In genomic region chr11:10134975-10135481, GRCh38 we compare ENCODE assay signal across 33 cellular contexts.
"Had no signal": no experiment of that assay in that cellular context is flagged by ENCODE, and none has a peak within 500 bp of the region (broad histone marks: within the 10 kb centered on the region; RNA-seq: fewer than 3 reads in every experiment).

No MANE protein-coding gene starts in this region.

- FAIRE-seq: astrocyte had no signal

- H3K27ac ChIP-seq: adrenal gland, body of pancreas, brain microvascular endothelial cell, breast epithelium, WERI-Rb-1 had no signal

- H3K27me3 Mint-ChIP-seq: activated B cell treated with CpG ODN at 0.5 μM for 24 hours; activated CD4-positive, alpha-beta memory T cell treated with anti-CD3 and anti-CD28 coated beads for 36 hours; activated CD4-positive, alpha-beta T cell treated with anti-CD3 and anti-CD28 coated beads, Interleukin-2, amount 10 ng/mL, durations not matched to agents 24 days and 14 days; activated CD8-positive, alpha-beta T cell treated with anti-CD3 and anti-CD28 coated beads for 36 hours; activated naive CD8-positive, alpha-beta T cell treated with anti-CD3 and anti-CD28 coated beads for 36 hours; activated T-helper 17 cell treated with anti-CD3 and anti-CD28 coated beads, Interleukin-2, amount 50 U/mL, for 72 hours; T-cell; T-helper 17 cell had no signal

- H3K4me3 ChIP-seq: adrenal gland, body of pancreas, breast epithelium had no signal

- DNase-seq: activated B cell treated with CpG ODN at 0.5 μM for 24 hours; activated CD4-positive, alpha-beta memory T cell treated with anti-CD3 and anti-CD28 coated beads for 36 hours; activated CD4-positive, alpha-beta T cell treated with anti-CD3 and anti-CD28 coated beads for 4 hours; activated CD4-positive, alpha-beta T cell treated with anti-CD3 and anti-CD28 coated beads, Interleukin-2, amount 10 ng/mL, durations not matched to agents 24 days and 14 days; activated CD4-positive, alpha-beta T cell treated with anti-CD3 and anti-CD28 coated beads, Interleukin-2, amount 50 U/mL, for 1 hour; activated CD4-positive, alpha-beta T cell treated with anti-CD3 and anti-CD28 coated beads, Interleukin-2, amount 50 U/mL, for 4 hours; activated CD4-positive, CD25-positive, alpha-beta regulatory T cell treated with anti-CD3 and anti-CD28 coated beads, Interleukin-2, amount 50 U/mL, for 72 hours; activated CD8-positive, alpha-beta memory T cell treated with anti-CD3 and anti-CD28 coated beads, Interleukin-2, amount 50 U/mL, for 4 hours; activated CD8-positive, alpha-beta T cell treated with anti-CD3 and anti-CD28 coated beads for 36 hours; activated effector memory CD4-positive, alpha-beta T cell treated with anti-CD3 and anti-CD28 coated beads, Interleukin-2, amount 50 U/mL, for 16 hours; activated gamma-delta T cell treated with Interleukin-2 at 50 U/mL for 16 hours; activated naive CD4-positive, alpha-beta T cell; activated naive CD4-positive, alpha-beta T cell treated with anti-CD3 and anti-CD28 coated beads for 36 hours; activated naive CD4-positive, alpha-beta T cell treated with anti-CD3 and anti-CD28 coated beads, Interleukin-2, amount 50 U/mL, for 16 hours; activated naive CD8-positive, alpha-beta T cell treated with anti-CD3 and anti-CD28 coated beads for 36 hours; activated T-cell treated with anti-CD3 and anti-CD28 coated beads for 4 hours; activated T-cell treated with anti-CD3 and anti-CD28 coated beads, Interleukin-2, amount 50 U/mL, for 1 hour; activated T-cell treated with anti-CD3 and anti-CD28 coated beads, Interleukin-2, amount 50 U/mL, for 4 hours; activated T-cell treated with anti-CD3 and anti-CD28 coated beads, Interleukin-2, amount 50 U/mL, for 72 hours; adrenal gland; amniotic stem cell; aorta; body of pancreas; brain microvascular endothelial cell; central memory CD4-positive, alpha-beta T cell; T-cell; T-helper 17 cell; WERI-Rb-1 had no signal

- H3K4me3 Mint-ChIP-seq: activated B cell treated with CpG ODN at 0.5 μM for 24 hours; activated CD4-positive, alpha-beta memory T cell treated with anti-CD3 and anti-CD28 coated beads for 36 hours; activated CD4-positive, alpha-beta T cell treated with anti-CD3 and anti-CD28 coated beads, Interleukin-2, amount 10 ng/mL, durations not matched to agents 24 days and 14 days; activated CD8-positive, alpha-beta T cell treated with anti-CD3 and anti-CD28 coated beads for 36 hours; activated naive CD4-positive, alpha-beta T cell treated with anti-CD3 and anti-CD28 coated beads for 36 hours; activated naive CD8-positive, alpha-beta T cell treated with anti-CD3 and anti-CD28 coated beads for 36 hours; activated T-cell treated with anti-CD3 and anti-CD28 coated beads, Interleukin-2, amount 50 U/mL, for 4 hours; activated T-cell treated with anti-CD3 and anti-CD28 coated beads, Interleukin-2, amount 50 U/mL, for 72 hours; activated T-helper 1 cell treated with anti-CD3 and anti-CD28 coated beads, Interleukin-12 subunit alpha, Interleukin-12 subunit beta, Interleukin-2, Interleukin-4 antibody, amounts not matched to agents 30 ng/mL and 10 ng/mL and 1 ng/mL, durations not matched to agents 14 hours and 24 hours and 36 hours; activated T-helper 17 cell treated with anti-CD3 and anti-CD28 coated beads, Interleukin-2, amount 50 U/mL, for 72 hours; T-cell; T-helper 17 cell had no signal

- H3K27ac Mint-ChIP-seq: activated B cell treated with CpG ODN at 0.5 μM for 24 hours; activated CD4-positive, alpha-beta memory T cell treated with anti-CD3 and anti-CD28 coated beads for 36 hours; activated CD4-positive, alpha-beta T cell treated with anti-CD3 and anti-CD28 coated beads, Interleukin-2, amount 10 ng/mL, durations not matched to agents 24 days and 14 days; activated CD8-positive, alpha-beta T cell treated with anti-CD3 and anti-CD28 coated beads for 36 hours; activated naive CD4-positive, alpha-beta T cell treated with anti-CD3 and anti-CD28 coated beads for 36 hours; activated naive CD4-positive, alpha-beta T cell treated with anti-CD3 and anti-CD28 coated beads, Interleukin-2, amount 50 U/mL, for 72 hours; activated naive CD8-positive, alpha-beta T cell treated with anti-CD3 and anti-CD28 coated beads for 36 hours; activated T-cell treated with anti-CD3 and anti-CD28 coated beads, Interleukin-2, amount 50 U/mL, for 72 hours; activated T-helper 1 cell treated with anti-CD3 and anti-CD28 coated beads, Interleukin-12 subunit alpha, Interleukin-12 subunit beta, Interleukin-2, Interleukin-4 antibody, amounts not matched to agents 30 ng/mL and 10 ng/mL and 1 ng/mL, durations not matched to agents 14 hours and 24 hours and 36 hours; activated T-helper 17 cell treated with anti-CD3 and anti-CD28 coated beads, Interleukin-2, amount 50 U/mL, for 72 hours; T-cell; T-helper 17 cell had no signal

- H3K9me3 ChIP-seq: adrenal gland, body of pancreas, breast epithelium had no signal

- ATAC-seq: activated CD8-positive, alpha-beta T cell treated with anti-CD3 and anti-CD28 coated beads for 36 hours; activated naive CD4-positive, alpha-beta T cell treated with anti-CD3 and anti-CD28 coated beads, Interleukin-2, amount 50 U/mL, for 72 hours; activated T-cell treated with anti-CD3 and anti-CD28 coated beads, Interleukin-2, amount 50 U/mL, for 4 hours; activated T-cell treated with anti-CD3 and anti-CD28 coated beads, Interleukin-2, amount 50 U/mL, for 72 hours; activated T-helper 17 cell treated with anti-CD3 and anti-CD28 coated beads, Interleukin-2, amount 50 U/mL, for 72 hours; body of pancreas; T-cell; T-helper 17 cell had no signal

- H3K36me3 ChIP-seq: adrenal gland, breast epithelium had no signal

- H3K4me1 Mint-ChIP-seq: activated B cell treated with CpG ODN at 0.5 μM for 24 hours; activated CD4-positive, alpha-beta T cell treated with anti-CD3 and anti-CD28 coated beads, Interleukin-2, amount 10 ng/mL, durations not matched to agents 24 days and 14 days; activated T-helper 17 cell treated with anti-CD3 and anti-CD28 coated beads, Interleukin-2, amount 50 U/mL, for 72 hours; T-cell; T-helper 17 cell had no signal

- H3K27me3 ChIP-seq: adrenal gland, body of pancreas, brain microvascular endothelial cell, breast epithelium had no signal

- H3K4me1 ChIP-seq: body of pancreas, breast epithelium had no signal
